Comparison of ENCODE assay signal across 8 cellular contexts in the genomic region with DNA sequence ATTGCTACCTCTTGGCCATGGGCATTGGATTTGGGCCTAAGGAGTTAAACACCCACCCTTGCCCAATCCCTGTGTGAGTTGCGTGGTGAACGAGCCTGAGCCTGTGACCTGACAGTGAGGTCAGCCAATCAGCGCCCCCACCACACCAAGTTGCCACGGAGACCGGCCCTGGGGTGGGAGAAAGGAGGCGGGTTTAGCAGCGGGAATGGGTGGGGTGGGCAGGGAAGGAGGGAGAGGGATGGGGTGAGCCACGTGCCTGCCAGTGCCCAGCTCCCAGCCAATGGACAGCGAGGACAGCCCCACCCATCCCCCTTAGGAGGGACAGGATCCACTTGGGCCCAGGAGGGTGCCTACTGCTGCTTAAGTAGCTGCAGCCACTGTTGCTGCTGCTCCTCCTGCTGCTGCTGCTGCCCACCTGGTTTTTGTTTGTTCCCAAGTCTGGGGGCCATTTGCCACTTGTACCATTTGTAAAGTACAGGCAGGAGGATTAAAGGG. TPM values are rescaled to one million over a fixed set of nuclear protein-coding genes. Genes with fewer than 3 reads are reported as not detected.
DNase-seq lines count a peak whose midpoint lies in the region; ATAC-seq lines count a peak whose summit lies in the region.

No MANE protein-coding gene starts in this region.

- H3K36me3 ChIP-seq in SK-N-MC (ENCODE audit: insufficient read depth, low read length) (peaks cover 10% of the 10 kb centered on the region; the same call in 1 of the 2 replicates), esophagus (ENCODE audit: control insufficient read depth in 2 of 2, insufficient read depth in 2 of 2, low read length in 1 of 2) (peaks cover 8 to 38% of the 10 kb centered on the region in 2 donors), muscle layer of colon (ENCODE audit: insufficient read depth, low read length) (peaks cover 23% of the 10 kb centered on the region)

- no peaks in the 10 kb centered on the region for H3K27me3 ChIP-seq in esophagus (ENCODE audit: control insufficient read depth in 1 of 2, insufficient read depth in 2 of 2, low read length in 2 of 2)
- H3K27me3 ChIP-seq in muscle layer of colon (ENCODE audit: control insufficient read depth in 1 of 2, insufficient read depth in 2 of 2, low read length in 2 of 2): no peaks in the 10 kb centered on the region

- WGBS in esophagus, 2 donors: 16 to 19% methylated on average over 8 to 9 of the region's 9 CpGs

- H3K9me3 ChIP-seq in SK-N-MC (ENCODE audit: low read depth, low read length): no peaks in the 10 kb centered on the region
- H3K9me3 ChIP-seq in esophagus (ENCODE audit: control insufficient read depth in 2 of 2, insufficient read depth in 1 of 2, low read depth in 1 of 2, low read length in 1 of 2): no peaks in the 10 kb centered on the region
- H3K9me3 ChIP-seq in muscle layer of colon (ENCODE audit: low read length): no peaks in the 10 kb centered on the region

- H3K27ac ChIP-seq in SK-N-MC (peak overlapping the region; percentile 54), esophagus (ENCODE audit: low read depth in 2 of 2, low read length in 1 of 2) (peak overlapping the region; percentile 98), muscle layer of colon (ENCODE audit: low read depth, low read length) (peak overlapping the region; percentile 57)

- peak; percentile 68 for DNase-seq in stimulated activated CD4-positive, alpha-beta T cell treated with anti-CD3 and anti-CD28 coated beads, Interleukin-15, amount 100 ng/mL, for 24 hours
- DNase-seq in stimulated activated CD4-positive, alpha-beta T cell treated with anti-CD3 and anti-CD28 coated beads, Interleukin-4, amount 100 ng/mL, for 4 hours: no peak
- DNase-seq in SK-N-MC (ENCODE audit: low read depth, low spot score): no peak
- DNase-seq in EL: no peak
- no peak for DNase-seq in NOMO-1 (lab: John Stamatoyannopoulos, UW; ENCODE audit: unreplicated experiment in 2 of 2)

- peaks cover 23 to 53% of the 10 kb centered on the region in 2 donors for H3K4me1 ChIP-seq in esophagus (ENCODE audit: control insufficient read depth in 2 of 2, insufficient read depth in 2 of 2, low read length in 1 of 2)
- peaks cover 50% of the 10 kb centered on the region for H3K4me1 ChIP-seq in muscle layer of colon (ENCODE audit: insufficient read depth, low read length)

- H3K9ac ChIP-seq in SK-N-MC (ENCODE audit: insufficient read length) (no peak overlapping the region), muscle layer of colon (ENCODE audit: low read length) (no peak overlapping the region)

- no peak for ATAC-seq in HG03196 (IDR thresholded peaks at IDR 0.05; ENCODE audit: unreplicated experiment)

- no peak overlapping the region for H3K4me3 ChIP-seq in SK-N-MC
- H3K4me3 ChIP-seq in esophagus (ENCODE audit: low read depth in 1 of 2, low read length in 2 of 2): no peak overlapping the region
- no peak overlapping the region for H3K4me3 ChIP-seq in muscle layer of colon (ENCODE audit: low read depth in 1 of 2, low read length in 2 of 2)

RNA-seq across cellular contexts. Expression of gene ZBTB7B, which starts 9.5 kb away (rescaled TPM):
- polyA plus RNA-seq in esophagus: 10 to 100 TPM; 71.7 to 95.8 TPM

RNA-seq across cellular contexts. Expression of gene LENEP, which starts 18.7 kb away (rescaled TPM):
- under 1 TPM in 1 of 2 donors, not detected in 1; 0.22 TPM for polyA plus RNA-seq in esophagus

RNA-seq across cellular contexts. Expression of gene DCST2, which starts 21.5 kb away (rescaled TPM):
- 10 to 100 TPM in 1 of 2 donors, 1 to 10 TPM in 1; 1.7 to 10.1 TPM for polyA plus RNA-seq in esophagus

RNA-seq across cellular contexts. Expression of gene DCST1, which starts 21.5 kb away (rescaled TPM):
- polyA plus RNA-seq in esophagus: under 1 TPM; 0.14 to 0.29 TPM

RNA-seq across cellular contexts. Expression of gene FLAD1, which starts 29.0 kb away (rescaled TPM):
- 10 to 100 TPM; 27.1 TPM for polyA plus RNA-seq in esophagus
